In genomic region chr20:24772667-24773066, GRCh38 we compare ENCODE assay signal across 1 cellular context.
A peak's percentile ranks its signal among the peaks of the same experiment; 100 is the strongest.
TF ChIP-seq lines count a peak whose summit lies in the region.

No MANE protein-coding gene starts in this region.

TF ChIP-seq in HepG2, 621 proteins besides CTCF, POLR2A, EP300 and RAD21 (continued from another document):
- no peak for TF ChIP-seq CEBPZ (IDR thresholded peaks at IDR 0.05; ENCODE audit: low read length)
- no peak for TF ChIP-seq YY1 (IDR thresholded peaks at IDR 0.05; ENCODE audit: insufficient read depth, insufficient replicate concordance, low read depth, low read length)
- TF ChIP-seq NR2F6 (IDR thresholded peaks at IDR 0.05) = no peak
- TF ChIP-seq NR2F6 (CRISPR knock-in tag; IDR thresholded peaks at IDR 0.05) = 0 out of 2 replicates have a peak, but pooled peaks have one; percentile 32
- no peak for TF ChIP-seq RBAK (CRISPR knock-in tag; IDR thresholded peaks at IDR 0.05)
- no peak for TF ChIP-seq ZNF678 (CRISPR knock-in tag; IDR thresholded peaks at IDR 0.05)
- TF ChIP-seq PHF20 (CRISPR knock-in tag; IDR thresholded peaks at IDR 0.05) = no peak
- TF ChIP-seq, protein P1, sequence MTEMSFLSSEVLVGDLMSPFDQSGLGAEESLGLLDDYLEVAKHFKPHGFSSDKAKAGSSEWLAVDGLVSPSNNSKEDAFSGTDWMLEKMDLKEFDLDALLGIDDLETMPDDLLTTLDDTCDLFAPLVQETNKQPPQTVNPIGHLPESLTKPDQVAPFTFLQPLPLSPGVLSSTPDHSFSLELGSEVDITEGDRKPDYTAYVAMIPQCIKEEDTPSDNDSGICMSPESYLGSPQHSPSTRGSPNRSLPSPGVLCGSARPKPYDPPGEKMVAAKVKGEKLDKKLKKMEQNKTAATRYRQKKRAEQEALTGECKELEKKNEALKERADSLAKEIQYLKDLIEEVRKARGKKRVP (CRISPR knock-in tag; IDR thresholded peaks at IDR 0.05) = peak in 1 of 2 experiments; percentile 37; a peak in 1 of 4 replicates
- TF ChIP-seq FOXP1 (IDR thresholded peaks at IDR 0.05) = no peak
- TF ChIP-seq FOXP1 (CRISPR knock-in tag; IDR thresholded peaks at IDR 0.05) = no peak
- TF ChIP-seq ZNF740 (CRISPR knock-in tag; IDR thresholded peaks at IDR 0.05) = no peak
- TF ChIP-seq FOSL2 (CRISPR knock-in tag; IDR thresholded peaks at IDR 0.05) = 0 out of 2 replicates have a peak, but pooled peaks have one; percentile 10
- no peak for TF ChIP-seq MYNN (CRISPR knock-in tag; IDR thresholded peaks at IDR 0.05; ENCODE audit: low read depth)
